ENCODE assay signal across 8 cellular contexts in the genomic region with DNA sequence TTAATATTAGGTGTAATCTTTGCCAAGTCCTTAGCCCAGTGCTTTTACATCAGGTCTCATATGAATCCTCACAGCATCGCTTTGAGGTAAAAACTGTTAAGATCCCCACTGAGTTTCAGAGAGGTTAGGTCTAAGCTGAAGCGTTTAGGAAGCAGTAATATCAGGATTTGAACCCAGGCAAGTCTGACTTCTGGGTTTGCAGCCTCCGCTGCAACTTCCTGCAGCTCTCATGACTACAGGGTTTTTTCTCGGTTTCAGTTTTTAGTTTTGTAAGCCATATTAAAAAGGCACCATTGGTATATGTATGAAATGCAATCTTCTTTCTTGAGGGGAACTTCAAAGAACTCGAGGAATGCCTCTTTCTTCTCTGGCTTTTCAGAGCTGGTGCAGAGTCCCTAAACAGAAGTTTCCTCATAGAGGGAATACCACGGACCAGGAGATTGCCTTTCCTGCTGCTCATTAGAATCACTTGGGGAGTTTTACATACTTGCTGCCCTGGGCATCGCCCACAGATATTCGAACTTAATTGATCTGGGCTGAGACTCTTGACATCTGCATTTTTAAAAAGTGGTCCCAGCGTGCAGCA. TPM values are rescaled to one million over a fixed set of nuclear protein-coding genes. Genes with fewer than 3 reads are reported as not detected.
DNase-seq lines count a peak whose midpoint lies in the region; ATAC-seq and TF ChIP-seq lines count a peak whose summit lies in the region.

No MANE protein-coding gene starts in this region.

- peak; percentile 21 for DNase-seq in GM20000 (ENCODE audit: low spot score)
- no peak for DNase-seq in MG63
- DNase-seq in hepatic stellate cell (ENCODE audit: low spot score), result no peak
- no peak for DNase-seq in erythroblast (lab: John Stamatoyannopoulos, UW)
- no peak for DNase-seq in posterior vena cava (ENCODE audit: low spot score)

- peaks cover 4% of the 10 kb centered on the region; the same call in 1 of the 2 replicates for H3K36me3 ChIP-seq in ES-I3 (ENCODE audit: insufficient read depth, low read length)
- no peaks in the 10 kb centered on the region for H3K36me3 ChIP-seq in esophagus (ENCODE audit: control insufficient read depth in 2 of 2, insufficient read depth in 2 of 2, low read length in 1 of 2)
- no peaks in the 10 kb centered on the region for H3K36me3 ChIP-seq in MG63

- no peaks in the 10 kb centered on the region for H3K27me3 ChIP-seq in esophagus (ENCODE audit: control insufficient read depth in 1 of 2, insufficient read depth in 2 of 2, low read length in 2 of 2)
- H3K27me3 ChIP-seq in MG63, result no peaks in the 10 kb centered on the region

- no peak overlapping the region for H3K4me3 ChIP-seq in esophagus (ENCODE audit: low read depth in 1 of 2, low read length in 2 of 2)
- no peak overlapping the region for H3K4me3 ChIP-seq in MG63

- peak; percentile 67 for ATAC-seq in HG03571 (IDR thresholded peaks at IDR 0.05; ENCODE audit: unreplicated experiment)

- H3K9me3 ChIP-seq in ES-I3 (ENCODE audit: control insufficient read depth, insufficient read depth, low read length) (peaks cover 9% of the 10 kb centered on the region), esophagus (ENCODE audit: control insufficient read depth in 2 of 2, insufficient read depth in 1 of 2, low read depth in 1 of 2, low read length in 1 of 2) (no peaks in the 10 kb centered on the region), MG63 (no peaks in the 10 kb centered on the region)

- peaks cover 55% of the 10 kb centered on the region for H3K4me1 ChIP-seq in ES-I3 (ENCODE audit: insufficient read depth, low read length)
- no peaks in the 10 kb centered on the region for H3K4me1 ChIP-seq in esophagus (ENCODE audit: control insufficient read depth in 2 of 2, insufficient read depth in 2 of 2, low read length in 1 of 2)

- no peak for TF ChIP-seq POLR2A in erythroblast (IDR thresholded peaks at IDR 0.05; ENCODE audit: low read length)

- TF ChIP-seq CTCF in GM20000 (IDR thresholded peaks at IDR 0.05; ENCODE audit: extremely low read depth, missing control alignments), result no peak

- H3K27ac ChIP-seq in esophagus (ENCODE audit: low read depth in 2 of 2, low read length in 1 of 2), result peak overlapping the region; percentile 48 to 67

- intact Hi-C loops in posterior vena cava (cut with DNase I), result no loop called here

- peak overlapping the region; percentile 5; the same call in 1 of the 2 replicates for H3K9ac ChIP-seq in ES-I3 (ENCODE audit: low read depth, low read length)

- WGBS in esophagus, 2 donors, result 37 to 42% methylated on average over 9 of the region's 9 CpGs

RNA-seq across cellular contexts. Expression of a gene that starts 6.5 kb away (rescaled TPM):
- 1 to 10 TPM; 2.6 to 5.0 TPM for polyA plus RNA-seq in esophagus
- 8.7 and 9.1 TPM in 2 replicates for total RNA-seq in MG63 (2014; rRNA removed; shearing (Covaris generic); ENCODE audit: low replicate concordance)
- total RNA-seq in posterior vena cava, result 10 to 100 TPM; 14.7 to 16.6 TPM
